In the genomic region with DNA sequence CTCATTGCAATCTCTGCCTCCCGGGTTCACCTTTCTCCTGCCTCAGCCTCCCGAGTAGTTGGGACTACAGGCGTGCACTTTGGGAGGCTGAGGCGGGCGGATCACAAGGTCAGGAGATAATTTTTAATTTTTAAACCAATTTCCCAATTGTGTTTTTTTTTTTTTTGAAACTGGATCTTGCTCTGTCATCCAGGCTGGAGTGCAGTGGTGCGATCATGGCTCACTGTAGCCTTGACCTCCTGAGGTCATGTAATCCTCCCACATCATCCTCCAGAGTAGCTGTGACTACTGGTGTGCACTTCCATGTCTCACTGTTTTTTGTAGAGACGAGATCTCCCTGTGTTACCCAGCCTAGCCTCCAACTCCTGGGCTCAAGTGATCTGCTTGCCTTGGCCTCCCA, we compare ENCODE assay signal across 1 cellular context.
TF ChIP-seq lines count a peak whose summit lies in the region.

No MANE protein-coding gene starts in this region.

TF ChIP-seq in HepG2, 621 proteins besides CTCF, POLR2A, EP300 and RAD21:
- TF ChIP-seq ZNF205 (CRISPR knock-in tag; IDR thresholded peaks at IDR 0.05) (no peak), NR2F6 (IDR thresholded peaks at IDR 0.05) (no peak), NR2F6 (CRISPR knock-in tag; IDR thresholded peaks at IDR 0.05) (peak; percentile 58), ZNF792 (CRISPR knock-in tag; IDR thresholded peaks at IDR 0.05) (no peak), ZNF569 (CRISPR knock-in tag; IDR thresholded peaks at IDR 0.05; ENCODE audit: borderline replicate concordance) (no peak), ZNF10 (CRISPR knock-in tag; IDR thresholded peaks at IDR 0.05; ENCODE audit: borderline replicate concordance, low read depth) (no peak), ZNF17 (CRISPR knock-in tag; IDR thresholded peaks at IDR 0.05) (no peak), ZNF616 (CRISPR knock-in tag; IDR thresholded peaks at IDR 0.05; ENCODE audit: low read depth) (no peak), STAT5B (CRISPR knock-in tag; IDR thresholded peaks at IDR 0.05) (no peak), SOX6 (IDR thresholded peaks at IDR 0.05) (no peak), SOX6 (CRISPR knock-in tag; IDR thresholded peaks at IDR 0.05) (0 out of 2 replicates have a peak, but pooled peaks have one; percentile 10), HNF4A (CRISPR knock-in tag; IDR thresholded peaks at IDR 0.05) (no peak), ZNF766 (CRISPR knock-in tag; IDR thresholded peaks at IDR 0.05; ENCODE audit: borderline replicate concordance) (no peak), NR2F1 (CRISPR knock-in tag; IDR thresholded peaks at IDR 0.05) (peak; percentile 27 to 40; a peak in 1 of 4 replicates)
- TF ChIP-seq, protein P1, sequence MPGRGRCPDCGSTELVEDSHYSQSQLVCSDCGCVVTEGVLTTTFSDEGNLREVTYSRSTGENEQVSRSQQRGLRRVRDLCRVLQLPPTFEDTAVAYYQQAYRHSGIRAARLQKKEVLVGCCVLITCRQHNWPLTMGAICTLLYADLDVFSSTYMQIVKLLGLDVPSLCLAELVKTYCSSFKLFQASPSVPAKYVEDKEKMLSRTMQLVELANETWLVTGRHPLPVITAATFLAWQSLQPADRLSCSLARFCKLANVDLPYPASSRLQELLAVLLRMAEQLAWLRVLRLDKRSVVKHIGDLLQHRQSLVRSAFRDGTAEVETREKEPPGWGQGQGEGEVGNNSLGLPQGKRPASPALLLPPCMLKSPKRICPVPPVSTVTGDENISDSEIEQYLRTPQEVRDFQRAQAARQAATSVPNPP (CRISPR knock-in tag; IDR thresholded peaks at IDR 0.05): no peak
- TF ChIP-seq, protein P2, sequence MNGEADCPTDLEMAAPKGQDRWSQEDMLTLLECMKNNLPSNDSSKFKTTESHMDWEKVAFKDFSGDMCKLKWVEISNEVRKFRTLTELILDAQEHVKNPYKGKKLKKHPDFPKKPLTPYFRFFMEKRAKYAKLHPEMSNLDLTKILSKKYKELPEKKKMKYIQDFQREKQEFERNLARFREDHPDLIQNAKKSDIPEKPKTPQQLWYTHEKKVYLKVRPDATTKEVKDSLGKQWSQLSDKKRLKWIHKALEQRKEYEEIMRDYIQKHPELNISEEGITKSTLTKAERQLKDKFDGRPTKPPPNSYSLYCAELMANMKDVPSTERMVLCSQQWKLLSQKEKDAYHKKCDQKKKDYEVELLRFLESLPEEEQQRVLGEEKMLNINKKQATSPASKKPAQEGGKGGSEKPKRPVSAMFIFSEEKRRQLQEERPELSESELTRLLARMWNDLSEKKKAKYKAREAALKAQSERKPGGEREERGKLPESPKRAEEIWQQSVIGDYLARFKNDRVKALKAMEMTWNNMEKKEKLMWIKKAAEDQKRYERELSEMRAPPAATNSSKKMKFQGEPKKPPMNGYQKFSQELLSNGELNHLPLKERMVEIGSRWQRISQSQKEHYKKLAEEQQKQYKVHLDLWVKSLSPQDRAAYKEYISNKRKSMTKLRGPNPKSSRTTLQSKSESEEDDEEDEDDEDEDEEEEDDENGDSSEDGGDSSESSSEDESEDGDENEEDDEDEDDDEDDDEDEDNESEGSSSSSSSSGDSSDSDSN (CRISPR knock-in tag; IDR thresholded peaks at IDR 0.05): no peak
- TF ChIP-seq, protein P3, sequence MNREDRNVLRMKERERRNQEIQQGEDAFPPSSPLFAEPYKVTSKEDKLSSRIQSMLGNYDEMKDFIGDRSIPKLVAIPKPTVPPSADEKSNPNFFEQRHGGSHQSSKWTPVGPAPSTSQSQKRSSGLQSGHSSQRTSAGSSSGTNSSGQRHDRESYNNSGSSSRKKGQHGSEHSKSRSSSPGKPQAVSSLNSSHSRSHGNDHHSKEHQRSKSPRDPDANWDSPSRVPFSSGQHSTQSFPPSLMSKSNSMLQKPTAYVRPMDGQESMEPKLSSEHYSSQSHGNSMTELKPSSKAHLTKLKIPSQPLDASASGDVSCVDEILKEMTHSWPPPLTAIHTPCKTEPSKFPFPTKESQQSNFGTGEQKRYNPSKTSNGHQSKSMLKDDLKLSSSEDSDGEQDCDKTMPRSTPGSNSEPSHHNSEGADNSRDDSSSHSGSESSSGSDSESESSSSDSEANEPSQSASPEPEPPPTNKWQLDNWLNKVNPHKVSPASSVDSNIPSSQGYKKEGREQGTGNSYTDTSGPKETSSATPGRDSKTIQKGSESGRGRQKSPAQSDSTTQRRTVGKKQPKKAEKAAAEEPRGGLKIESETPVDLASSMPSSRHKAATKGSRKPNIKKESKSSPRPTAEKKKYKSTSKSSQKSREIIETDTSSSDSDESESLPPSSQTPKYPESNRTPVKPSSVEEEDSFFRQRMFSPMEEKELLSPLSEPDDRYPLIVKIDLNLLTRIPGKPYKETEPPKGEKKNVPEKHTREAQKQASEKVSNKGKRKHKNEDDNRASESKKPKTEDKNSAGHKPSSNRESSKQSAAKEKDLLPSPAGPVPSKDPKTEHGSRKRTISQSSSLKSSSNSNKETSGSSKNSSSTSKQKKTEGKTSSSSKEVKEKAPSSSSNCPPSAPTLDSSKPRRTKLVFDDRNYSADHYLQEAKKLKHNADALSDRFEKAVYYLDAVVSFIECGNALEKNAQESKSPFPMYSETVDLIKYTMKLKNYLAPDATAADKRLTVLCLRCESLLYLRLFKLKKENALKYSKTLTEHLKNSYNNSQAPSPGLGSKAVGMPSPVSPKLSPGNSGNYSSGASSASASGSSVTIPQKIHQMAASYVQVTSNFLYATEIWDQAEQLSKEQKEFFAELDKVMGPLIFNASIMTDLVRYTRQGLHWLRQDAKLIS (CRISPR knock-in tag; IDR thresholded peaks at IDR 0.05): no peak
- TF ChIP-seq, protein P4, sequence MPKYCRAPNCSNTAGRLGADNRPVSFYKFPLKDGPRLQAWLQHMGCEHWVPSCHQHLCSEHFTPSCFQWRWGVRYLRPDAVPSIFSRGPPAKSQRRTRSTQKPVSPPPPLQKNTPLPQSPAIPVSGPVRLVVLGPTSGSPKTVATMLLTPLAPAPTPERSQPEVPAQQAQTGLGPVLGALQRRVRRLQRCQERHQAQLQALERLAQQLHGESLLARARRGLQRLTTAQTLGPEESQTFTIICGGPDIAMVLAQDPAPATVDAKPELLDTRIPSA (CRISPR knock-in tag; IDR thresholded peaks at IDR 0.05; ENCODE audit: borderline replicate concordance): no peak
- TF ChIP-seq, protein P5, sequence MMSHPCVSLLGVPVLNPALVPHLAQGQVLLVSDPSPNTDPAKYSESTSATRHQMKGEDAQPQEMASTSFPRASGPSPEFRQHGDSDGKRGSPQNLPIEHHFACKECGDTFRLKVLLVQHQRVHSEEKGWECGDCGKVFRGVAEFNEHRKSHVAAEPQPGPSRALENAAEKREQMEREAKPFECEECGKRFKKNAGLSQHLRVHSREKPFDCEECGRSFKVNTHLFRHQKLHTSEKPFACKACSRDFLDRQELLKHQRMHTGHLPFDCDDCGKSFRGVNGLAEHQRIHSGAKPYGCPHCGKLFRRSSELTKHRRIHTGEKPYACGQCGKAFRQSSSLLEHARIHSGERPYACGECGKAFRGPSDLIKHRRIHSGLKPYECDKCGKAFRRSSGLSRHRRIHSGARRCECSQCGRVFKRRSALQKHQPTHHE (CRISPR knock-in tag; IDR thresholded peaks at IDR 0.05; ENCODE audit: borderline replicate concordance): no peak
- TF ChIP-seq, protein P6, sequence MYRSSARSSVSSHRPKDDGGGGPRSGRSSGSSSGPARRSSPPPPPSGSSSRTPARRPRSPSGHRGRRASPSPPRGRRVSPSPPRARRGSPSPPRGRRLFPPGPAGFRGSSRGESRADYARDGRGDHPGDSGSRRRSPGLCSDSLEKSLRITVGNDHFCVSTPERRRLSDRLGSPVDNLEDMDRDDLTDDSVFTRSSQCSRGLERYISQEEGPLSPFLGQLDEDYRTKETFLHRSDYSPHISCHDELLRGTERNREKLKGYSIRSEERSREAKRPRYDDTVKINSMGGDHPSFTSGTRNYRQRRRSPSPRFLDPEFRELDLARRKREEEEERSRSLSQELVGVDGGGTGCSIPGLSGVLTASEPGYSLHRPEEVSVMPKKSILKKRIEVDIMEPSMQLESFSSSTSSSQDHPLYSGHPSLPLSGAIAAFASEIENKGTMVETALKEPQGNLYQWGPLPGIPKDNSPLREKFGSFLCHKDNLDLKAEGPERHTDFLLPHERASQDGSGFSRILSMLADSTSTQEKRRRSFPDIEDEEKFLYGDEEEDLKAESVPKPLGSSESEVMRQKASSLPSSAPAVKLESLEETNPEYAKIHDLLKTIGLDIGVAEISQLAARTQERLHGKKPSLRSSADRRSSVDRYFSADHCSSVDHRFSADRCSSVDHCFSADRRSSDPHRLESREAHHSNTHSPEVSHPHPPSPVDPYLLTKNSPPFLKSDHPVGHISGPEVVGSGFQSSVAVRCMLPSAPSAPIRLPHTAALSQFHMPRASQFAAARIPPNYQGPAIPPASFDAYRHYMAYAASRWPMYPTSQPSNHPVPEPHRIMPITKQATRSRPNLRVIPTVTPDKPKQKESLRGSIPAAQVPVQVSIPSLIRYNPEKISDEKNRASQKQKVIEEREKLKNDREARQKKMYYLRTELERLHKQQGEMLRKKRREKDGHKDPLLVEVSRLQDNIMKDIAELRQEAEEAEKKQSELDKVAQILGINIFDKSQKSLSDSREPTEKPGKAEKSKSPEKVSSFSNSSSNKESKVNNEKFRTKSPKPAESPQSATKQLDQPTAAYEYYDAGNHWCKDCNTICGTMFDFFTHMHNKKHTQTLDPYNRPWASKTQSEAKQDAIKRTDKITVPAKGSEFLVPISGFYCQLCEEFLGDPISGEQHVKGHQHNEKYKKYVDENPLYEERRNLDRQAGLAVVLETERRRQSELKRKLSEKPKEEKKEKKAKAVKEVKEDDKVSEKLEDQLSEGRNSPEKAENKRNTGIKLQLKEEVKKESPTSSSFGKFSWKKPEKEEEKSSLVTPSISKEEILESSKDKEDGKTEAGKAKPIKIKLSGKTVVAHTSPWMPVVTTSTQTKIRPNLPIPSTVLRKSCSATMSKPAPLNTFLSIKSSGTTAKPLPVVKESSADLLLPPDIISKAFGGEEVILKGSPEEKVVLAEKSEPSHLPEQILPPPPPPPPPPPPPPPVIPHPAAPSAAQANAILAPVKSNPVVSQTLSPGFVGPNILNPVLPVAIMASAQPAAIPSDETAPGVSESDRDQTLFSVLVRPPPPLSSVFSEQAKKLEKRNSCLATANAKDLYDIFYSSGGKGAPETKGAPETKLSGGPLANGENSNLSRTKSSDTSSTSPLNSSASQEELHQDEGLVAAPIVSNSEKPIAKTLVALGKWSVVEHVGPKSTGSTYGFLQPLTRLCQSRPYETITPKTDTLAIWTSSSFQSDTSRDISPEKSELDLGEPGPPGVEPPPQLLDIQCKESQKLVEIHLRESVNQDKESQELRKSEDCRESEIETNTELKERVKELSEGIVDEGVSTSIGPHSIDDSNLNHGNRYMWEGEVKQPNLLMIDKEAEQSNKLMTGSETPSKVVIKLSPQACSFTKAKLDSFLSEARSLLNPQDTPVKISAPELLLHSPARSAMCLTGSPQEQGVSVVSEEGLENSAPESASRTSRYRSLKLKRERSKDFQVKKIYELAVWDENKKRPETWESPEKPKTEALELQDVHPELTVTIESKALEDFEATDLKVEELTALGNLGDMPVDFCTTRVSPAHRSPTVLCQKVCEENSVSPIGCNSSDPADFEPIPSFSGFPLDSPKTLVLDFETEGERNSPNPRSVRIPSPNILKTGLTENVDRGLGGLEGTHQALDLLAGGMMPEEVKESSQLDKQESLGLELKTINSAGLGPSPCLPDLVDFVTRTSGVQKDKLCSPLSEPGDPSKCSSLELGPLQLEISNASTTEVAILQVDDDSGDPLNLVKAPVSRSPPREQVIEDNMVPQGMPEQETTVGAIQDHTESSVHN (CRISPR knock-in tag; IDR thresholded peaks at IDR 0.05): no peak
- TF ChIP-seq, protein P7, sequence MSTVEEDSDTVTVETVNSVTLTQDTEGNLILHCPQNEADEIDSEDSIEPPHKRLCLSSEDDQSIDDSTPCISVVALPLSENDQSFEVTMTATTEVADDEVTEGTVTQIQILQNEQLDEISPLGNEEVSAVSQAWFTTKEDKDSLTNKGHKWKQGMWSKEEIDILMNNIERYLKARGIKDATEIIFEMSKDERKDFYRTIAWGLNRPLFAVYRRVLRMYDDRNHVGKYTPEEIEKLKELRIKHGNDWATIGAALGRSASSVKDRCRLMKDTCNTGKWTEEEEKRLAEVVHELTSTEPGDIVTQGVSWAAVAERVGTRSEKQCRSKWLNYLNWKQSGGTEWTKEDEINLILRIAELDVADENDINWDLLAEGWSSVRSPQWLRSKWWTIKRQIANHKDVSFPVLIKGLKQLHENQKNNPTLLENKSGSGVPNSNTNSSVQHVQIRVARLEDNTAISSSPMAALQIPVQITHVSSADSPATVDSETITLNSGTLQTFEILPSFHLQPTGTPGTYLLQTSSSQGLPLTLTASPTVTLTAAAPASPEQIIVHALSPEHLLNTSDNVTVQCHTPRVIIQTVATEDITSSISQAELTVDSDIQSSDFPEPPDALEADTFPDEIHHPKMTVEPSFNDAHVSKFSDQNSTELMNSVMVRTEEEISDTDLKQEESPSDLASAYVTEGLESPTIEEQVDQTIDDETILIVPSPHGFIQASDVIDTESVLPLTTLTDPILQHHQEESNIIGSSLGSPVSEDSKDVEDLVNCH (CRISPR knock-in tag; IDR thresholded peaks at IDR 0.05): no peak
- TF ChIP-seq, protein P8, sequence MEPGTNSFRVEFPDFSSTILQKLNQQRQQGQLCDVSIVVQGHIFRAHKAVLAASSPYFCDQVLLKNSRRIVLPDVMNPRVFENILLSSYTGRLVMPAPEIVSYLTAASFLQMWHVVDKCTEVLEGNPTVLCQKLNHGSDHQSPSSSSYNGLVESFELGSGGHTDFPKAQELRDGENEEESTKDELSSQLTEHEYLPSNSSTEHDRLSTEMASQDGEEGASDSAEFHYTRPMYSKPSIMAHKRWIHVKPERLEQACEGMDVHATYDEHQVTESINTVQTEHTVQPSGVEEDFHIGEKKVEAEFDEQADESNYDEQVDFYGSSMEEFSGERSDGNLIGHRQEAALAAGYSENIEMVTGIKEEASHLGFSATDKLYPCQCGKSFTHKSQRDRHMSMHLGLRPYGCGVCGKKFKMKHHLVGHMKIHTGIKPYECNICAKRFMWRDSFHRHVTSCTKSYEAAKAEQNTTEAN (CRISPR knock-in tag; conservative IDR thresholded peaks at IDR 0.05): no peak
